Comparison of ENCODE assay signal across 27 cellular contexts in the genomic region with DNA sequence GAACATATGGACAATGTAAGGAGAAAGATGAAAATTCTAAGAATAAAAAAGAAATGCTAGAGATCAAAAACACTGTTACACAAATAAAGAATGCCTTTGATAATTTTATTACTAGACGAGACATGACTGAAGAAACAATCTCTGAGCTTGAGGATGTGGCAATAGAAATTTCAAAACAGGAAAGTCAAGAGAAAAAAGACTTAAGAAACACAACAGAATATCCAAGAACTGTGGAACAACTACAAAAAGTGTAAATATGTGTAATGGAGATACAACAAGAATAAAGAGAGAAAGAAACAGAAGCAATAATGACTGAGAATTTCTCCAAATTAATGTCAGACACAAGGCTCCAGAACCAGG.
A peak's percentile ranks its signal among the peaks of the same experiment; 100 is the strongest.
DNase-seq lines count a peak whose midpoint lies in the region; ATAC-seq, FAIRE-seq and TF ChIP-seq lines count a peak whose summit lies in the region.
"Had no signal": no experiment of that assay in that cellular context is flagged by ENCODE, and none has a peak within 500 bp of the region (broad histone marks: within the 10 kb centered on the region; RNA-seq: fewer than 3 reads in every experiment).

No MANE protein-coding gene starts in this region.

- peak overlapping the region; percentile 72 for H3K27ac Mint-ChIP-seq in activated T-cell treated with anti-CD3 and anti-CD28 coated beads, Interleukin-2, amount 50 U/mL, for 72 hours
- H3K27ac Mint-ChIP-seq: activated naive CD8-positive, alpha-beta T cell treated with anti-CD3 and anti-CD28 coated beads for 36 hours; activated T-helper 1 cell treated with anti-CD3 and anti-CD28 coated beads, Interleukin-12 subunit alpha, Interleukin-12 subunit beta, Interleukin-2, Interleukin-4 antibody, amounts not matched to agents 30 ng/mL and 10 ng/mL and 1 ng/mL, durations not matched to agents 14 hours and 24 hours and 36 hours; IgD-negative memory B cell; memory B cell; stimulated activated naive CD8-positive, alpha-beta T cell treated with anti-CD3 and anti-CD28 coated beads, Interleukin-15, amount 100 ng/mL, for 72 hours had no signal

- no peaks in the 10 kb centered on the region for H3K9me3 ChIP-seq in smooth muscle cell (replicated peaks; ENCODE audit: low read depth)
- H3K9me3 ChIP-seq: A549, body of pancreas, SK-N-SH, tibial nerve had no signal

- H3K36me3 ChIP-seq in smooth muscle cell (ENCODE audit: low read depth) = no peaks in the 10 kb centered on the region
- H3K36me3 ChIP-seq: tibial nerve had no signal

- TF ChIP-seq POLR2A in NB4 (IDR thresholded peaks at IDR 0.05; ENCODE audit: extremely low read depth, insufficient read length) (no peak), GM18505 (IDR thresholded peaks at IDR 0.05; ENCODE audit: borderline replicate concordance, extremely low read depth, insufficient read depth, insufficient read length) (no peak)

- no peak overlapping the region for H2AFZ ChIP-seq in smooth muscle cell (ENCODE audit: low read depth)

- no peaks in the 10 kb centered on the region for H4K20me1 ChIP-seq in smooth muscle cell (ENCODE audit: low read depth)

- ATAC-seq in activated T-cell treated with anti-CD3 and anti-CD28 coated beads, Interleukin-2, amount 50 U/mL, for 72 hours (replicated peaks in 1 of 2) = no peak
- ATAC-seq in GM18505 (IDR thresholded peaks at IDR 0.05; ENCODE audit: unreplicated experiment) = no peak
- ATAC-seq: A549; activated CD4-positive, CD25-positive, alpha-beta regulatory T cell treated with anti-CD3 and anti-CD28 coated beads, Interleukin-2, amount 50 U/mL, for 24 hours; left colon had no signal

- H3K36me3 Mint-ChIP-seq in activated T-cell treated with anti-CD3 and anti-CD28 coated beads, Interleukin-2, amount 50 U/mL, for 72 hours (ENCODE audit: insufficient read depth in 2 of 2) = peaks cover 0 to 2% of the 10 kb centered on the region in 2 donors

- peaks cover 2% of the 10 kb centered on the region for H3F3A ChIP-seq in smooth muscle cell (ENCODE audit: low read depth)

- no peaks in the 10 kb centered on the region for H3K27me3 Mint-ChIP-seq in activated T-cell treated with anti-CD3 and anti-CD28 coated beads, Interleukin-2, amount 50 U/mL, for 72 hours (ENCODE audit: low read depth)
- H3K27me3 Mint-ChIP-seq: activated naive CD8-positive, alpha-beta T cell treated with anti-CD3 and anti-CD28 coated beads for 36 hours; IgD-negative memory B cell; memory B cell; stimulated activated naive CD8-positive, alpha-beta T cell treated with anti-CD3 and anti-CD28 coated beads, Interleukin-15, amount 100 ng/mL, for 72 hours had no signal

- no peak overlapping the region for H3K4me3 ChIP-seq in NB4 (ENCODE audit: low read depth, low read length)
- no peak overlapping the region for H3K4me3 ChIP-seq in epithelial cell of esophagus (ENCODE audit: low read length)
- no peak overlapping the region for H3K4me3 ChIP-seq in smooth muscle cell
- H3K4me3 ChIP-seq: A549, body of pancreas, tibial nerve had no signal

- no peak overlapping the region for H3K4me3 Mint-ChIP-seq in activated T-cell treated with anti-CD3 and anti-CD28 coated beads, Interleukin-2, amount 50 U/mL, for 72 hours
- H3K4me3 Mint-ChIP-seq: activated naive CD8-positive, alpha-beta T cell treated with anti-CD3 and anti-CD28 coated beads for 36 hours; activated T-helper 1 cell treated with anti-CD3 and anti-CD28 coated beads, Interleukin-12 subunit alpha, Interleukin-12 subunit beta, Interleukin-2, Interleukin-4 antibody, amounts not matched to agents 30 ng/mL and 10 ng/mL and 1 ng/mL, durations not matched to agents 14 hours and 24 hours and 36 hours; IgD-negative memory B cell; memory B cell; stimulated activated naive CD8-positive, alpha-beta T cell treated with anti-CD3 and anti-CD28 coated beads, Interleukin-15, amount 100 ng/mL, for 72 hours had no signal

- peak overlapping the region; percentile 39 for H3K27ac ChIP-seq in smooth muscle cell (ENCODE audit: low read depth)
- H3K27ac ChIP-seq: A549, tibial nerve had no signal

- H3K79me2 ChIP-seq in smooth muscle cell (ENCODE audit: low read depth) = peaks cover 11% of the 10 kb centered on the region

- H3K4me2 ChIP-seq in smooth muscle cell = peak overlapping the region; percentile 67
- H3K4me2 ChIP-seq: A549, SK-N-SH had no signal

- no peak overlapping the region for H3K9ac ChIP-seq in smooth muscle cell (ENCODE audit: low read depth)
- H3K9ac ChIP-seq: SK-N-SH had no signal

- FAIRE-seq in RCC 7860 (lab: Jason Lieb, UNC) = no peak
- FAIRE-seq: A549 had no signal

- H3K4me1 Mint-ChIP-seq in activated T-cell treated with anti-CD3 and anti-CD28 coated beads, Interleukin-2, amount 50 U/mL, for 72 hours (ENCODE audit: low read depth) = peaks cover 47% of the 10 kb centered on the region

- DNase-seq in activated T-cell treated with anti-CD3 and anti-CD28 coated beads, Interleukin-2, amount 50 U/mL, for 72 hours = no peak
- DNase-seq in activated T-cell treated with anti-CD3 and anti-CD28 coated beads, Interleukin-2, amount 50 U/mL, for 48 hours = no peak
- DNase-seq in NB4 (ENCODE audit: low read depth) (peak; percentile 38), epithelial cell of esophagus (ENCODE audit: low read depth) (peak; percentile 13), smooth muscle cell (lab: John Stamatoyannopoulos, UW; ENCODE audit: unreplicated experiment) (no peak), RCC 7860 (ENCODE audit: low spot score) (no peak), NCI-H748 (lab: John Stamatoyannopoulos, UW; ENCODE audit: unreplicated experiment) (no peak)
- DNase-seq: activated naive CD8-positive, alpha-beta T cell treated with anti-CD3 and anti-CD28 coated beads for 36 hours; body of pancreas; C1 segment of cervical spinal cord; effector memory CD4-positive, alpha-beta T cell; HCEC 1CT; left colon; NCI-H1436 treated with DMSO at 0.1 percent for 48 hours; NCI-H524; occipital lobe; retina; RPMI8226; SK-N-SH; stimulated activated naive CD8-positive, alpha-beta T cell treated with anti-CD3 and anti-CD28 coated beads, Interleukin-15, amount 100 ng/mL, for 72 hours had no signal

- 42% methylated on average over 1 of the region's 1 CpG for WGBS in smooth muscle cell (ENCODE audit: low lambda C conversion rate)

- no peaks in the 10 kb centered on the region for H3K27me3 ChIP-seq in smooth muscle cell (ENCODE audit: low read depth)
- H3K27me3 ChIP-seq: body of pancreas, tibial nerve had no signal

- H3K4me1 ChIP-seq in smooth muscle cell (ENCODE audit: low read depth) = peaks cover 9% of the 10 kb centered on the region
- H3K4me1 ChIP-seq: A549 had no signal

- TF ChIP-seq CTCF in NB4 (IDR thresholded peaks at IDR 0.05; ENCODE audit: low read depth, low read length) = no peak
- TF ChIP-seq CTCF in epithelial cell of esophagus (IDR thresholded peaks at IDR 0.05; ENCODE audit: insufficient read depth, low read depth, low read length, missing control alignments) = no peak
- no peak for TF ChIP-seq CTCF in smooth muscle cell (IDR thresholded peaks at IDR 0.05; ENCODE audit: borderline replicate concordance, insufficient read depth, poor library complexity, severe bottlenecking)

- H3K9me3 Mint-ChIP-seq in activated T-cell treated with anti-CD3 and anti-CD28 coated beads, Interleukin-2, amount 50 U/mL, for 72 hours = no peaks in the 10 kb centered on the region
- H3K9me3 Mint-ChIP-seq: activated naive CD8-positive, alpha-beta T cell treated with anti-CD3 and anti-CD28 coated beads for 36 hours; IgD-negative memory B cell; memory B cell; stimulated activated naive CD8-positive, alpha-beta T cell treated with anti-CD3 and anti-CD28 coated beads, Interleukin-15, amount 100 ng/mL, for 72 hours had no signal

Comparison
In these comparisons a context has a peak if more than half of its experiments do, and no peak if none do; other contexts are left out.
1. DNase-seq: peak in NB4 (single experiment) and epithelial cell of esophagus (single experiment); none in activated T-cell treated with anti-CD3 and anti-CD28 coated beads, Interleukin-2, amount 50 U/mL, for 72 hours (0 of 2), activated T-cell treated with anti-CD3 and anti-CD28 coated beads, Interleukin-2, amount 50 U/mL, for 48 hours (0 of 2), smooth muscle cell (single experiment), RCC 7860 (single experiment) and NCI-H748 (single experiment).